In the genomic region with DNA sequence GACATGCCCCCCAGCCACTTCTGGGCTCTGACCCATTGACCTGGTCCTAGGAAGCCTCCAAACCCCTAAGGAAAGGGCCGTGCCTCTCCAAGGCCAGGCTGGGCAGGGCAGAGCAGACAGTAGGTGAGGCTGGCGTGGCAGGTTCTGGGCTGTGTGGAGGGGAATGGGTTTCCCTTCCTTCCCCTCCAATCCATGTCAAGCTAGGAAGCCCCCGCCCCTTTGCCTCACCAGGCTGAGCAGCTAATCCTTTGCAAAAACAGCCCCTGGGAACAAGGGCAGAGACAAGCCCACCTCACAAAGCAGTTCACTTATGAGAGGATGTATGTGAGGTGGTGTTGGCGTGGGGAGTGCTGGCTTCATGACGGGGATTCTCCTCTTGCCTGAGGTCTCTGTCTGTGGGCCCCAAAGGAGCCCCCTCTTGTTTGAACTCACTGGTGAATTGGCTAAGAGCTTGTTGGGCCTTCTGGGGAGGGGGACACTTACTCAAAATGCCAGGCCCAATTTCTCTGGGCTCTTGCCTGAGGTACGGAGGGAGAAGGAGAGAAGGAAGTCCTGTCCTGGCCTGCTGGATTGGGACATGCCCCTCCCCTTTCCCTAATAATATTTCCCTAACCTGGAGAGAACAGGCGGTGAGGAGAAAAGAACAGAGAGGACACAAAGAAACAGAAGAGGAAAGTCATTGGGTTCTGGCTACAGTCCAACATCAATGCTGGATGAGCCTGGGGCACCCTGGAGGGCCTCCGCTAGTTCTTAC, we compare ENCODE assay signal across 1 cellular context.
TF ChIP-seq lines count a peak whose summit lies in the region.

No MANE protein-coding gene starts in this region.

TF ChIP-seq in K562, 482 proteins besides CTCF, POLR2A, EP300 and RAD21:
- peak; percentile 38; the same call in 1 of the 2 replicates for TF ChIP-seq NFIC (IDR thresholded peaks at IDR 0.05)
- TF ChIP-seq, protein P1, sequence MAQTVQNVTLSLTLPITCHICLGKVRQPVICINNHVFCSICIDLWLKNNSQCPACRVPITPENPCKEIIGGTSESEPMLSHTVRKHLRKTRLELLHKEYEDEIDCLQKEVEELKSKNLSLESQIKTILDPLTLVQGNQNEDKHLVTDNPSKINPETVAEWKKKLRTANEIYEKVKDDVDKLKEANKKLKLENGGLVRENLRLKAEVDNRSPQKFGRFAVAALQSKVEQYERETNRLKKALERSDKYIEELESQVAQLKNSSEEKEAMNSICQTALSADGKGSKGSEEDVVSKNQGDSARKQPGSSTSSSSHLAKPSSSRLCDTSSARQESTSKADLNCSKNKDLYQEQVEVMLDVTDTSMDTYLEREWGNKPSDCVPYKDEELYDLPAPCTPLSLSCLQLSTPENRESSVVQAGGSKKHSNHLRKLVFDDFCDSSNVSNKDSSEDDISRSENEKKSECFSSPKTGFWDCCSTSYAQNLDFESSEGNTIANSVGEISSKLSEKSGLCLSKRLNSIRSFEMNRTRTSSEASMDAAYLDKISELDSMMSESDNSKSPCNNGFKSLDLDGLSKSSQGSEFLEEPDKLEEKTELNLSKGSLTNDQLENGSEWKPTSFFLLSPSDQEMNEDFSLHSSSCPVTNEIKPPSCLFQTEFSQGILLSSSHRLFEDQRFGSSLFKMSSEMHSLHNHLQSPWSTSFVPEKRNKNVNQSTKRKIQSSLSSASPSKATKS (CRISPR knock-in tag; IDR thresholded peaks at IDR 0.05) = no peak
